In the genomic region with DNA sequence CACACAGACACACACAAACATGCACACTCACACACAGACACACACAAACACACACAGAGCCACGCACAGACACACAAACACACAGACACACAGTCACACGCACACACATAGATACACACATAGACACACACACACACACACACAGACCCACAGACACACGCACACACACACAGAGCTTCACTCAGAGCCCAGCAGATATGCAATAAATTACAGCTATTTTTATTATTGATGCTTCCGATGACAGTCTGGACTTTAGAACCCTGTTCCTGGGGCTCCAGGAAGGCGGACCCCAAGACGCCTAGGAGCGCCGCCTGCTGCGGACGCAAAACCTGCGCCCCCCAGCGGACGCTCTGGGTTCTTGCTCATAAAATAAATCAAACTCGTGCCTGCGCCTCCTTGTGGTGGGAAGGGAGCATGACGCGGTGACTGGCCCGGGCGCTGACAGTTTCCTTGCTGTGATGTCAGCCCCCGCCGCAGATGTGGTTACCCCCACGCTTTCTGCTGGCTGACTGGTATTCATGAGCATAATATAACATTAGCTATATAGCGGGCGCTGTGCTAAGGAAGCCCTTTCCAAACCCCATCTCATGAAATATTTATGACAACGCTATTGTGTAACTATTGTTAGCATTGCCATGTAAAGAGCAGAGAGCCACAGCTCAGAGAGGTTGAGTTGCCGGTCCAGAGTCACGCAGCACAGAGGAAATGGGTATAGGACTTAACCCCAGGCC, we compare ENCODE assay signal across 8 cellular contexts.
DNase-seq lines count a peak whose midpoint lies in the region; ATAC-seq and TF ChIP-seq lines count a peak whose summit lies in the region.

No MANE protein-coding gene starts in this region.

- H3K27ac ChIP-seq in SJSA1 (no peak overlapping the region), gastroesophageal sphincter (no peak overlapping the region), trophoblast cell (ENCODE audit: low read depth, low read length) (no peak overlapping the region), tibial artery (no peak overlapping the region)

- no peaks in the 10 kb centered on the region for H3K79me2 ChIP-seq in trophoblast cell (ENCODE audit: control insufficient read depth, insufficient read depth, low read length, poor library complexity)

- no peak for TF ChIP-seq POLR2A in gastroesophageal sphincter (IDR thresholded peaks at IDR 0.05)

- no peak overlapping the region for H3K4ac ChIP-seq in trophoblast cell (ENCODE audit: low read depth, low read length)

- DNase-seq in EL: peak; percentile 82
- DNase-seq in HCEC 1CT: peak; percentile 78
- DNase-seq in MV-4-11 (lab: John Stamatoyannopoulos, UW): peak; percentile 98
- peak; percentile 99 to 100 for DNase-seq in SJSA1 (ENCODE audit: low read depth in 1 of 2, low spot score in 2 of 2)
- DNase-seq in activated gamma-delta T cell treated with Interleukin-2 at 50 U/mL for 16 hours: peak; percentile 95
- peak; percentile 74 to 92 for DNase-seq in trophoblast cell
- DNase-seq in tibial artery: peak; percentile 78 to 86

- WGBS in gastroesophageal sphincter (ENCODE audit: low coverage in 1 of 2), 2 donors: 8 to 14% methylated on average over 9 to 23 of the region's 27 CpGs
- WGBS in trophoblast cell (ENCODE audit: extremely low coverage, insufficient coverage, insufficient read length): no CpG with 5 or more reads among the region's 27 CpGs

- no peak overlapping the region for H3K14ac ChIP-seq in trophoblast cell (ENCODE audit: low read length)

- TF ChIP-seq CTCF in gastroesophageal sphincter (IDR thresholded peaks at IDR 0.05): peak; percentile 100
- TF ChIP-seq CTCF in tibial artery (IDR thresholded peaks at IDR 0.05): peak; percentile 99 to 100

- H3K18ac ChIP-seq in trophoblast cell (ENCODE audit: low read length): no peak overlapping the region

- no peak for TF ChIP-seq EP300 in gastroesophageal sphincter (IDR thresholded peaks at IDR 0.05)

- no peak overlapping the region for H4K12ac ChIP-seq in trophoblast cell (ENCODE audit: low read depth, low read length)

- no peak overlapping the region for H2BK5ac ChIP-seq in trophoblast cell (ENCODE audit: low read depth, low read length, poor library complexity)

- intact Hi-C loops in tibial artery (cut with DNase I; ENCODE audit: low total_unique reads): loop anchor here (2.0 kb wide), 2 partner anchors 168 to 260 kb away; no protein-coding TSS in a partner anchor

- peaks cover 2% of the 10 kb centered on the region for H3K79me1 ChIP-seq in trophoblast cell (ENCODE audit: low read length)

- peak; percentile 61 for ATAC-seq in gastroesophageal sphincter

- no peaks in the 10 kb centered on the region for H3K9me3 ChIP-seq in SJSA1 (replicated peaks)
- H3K9me3 ChIP-seq in gastroesophageal sphincter: no peaks in the 10 kb centered on the region
- no peaks in the 10 kb centered on the region for H3K9me3 ChIP-seq in trophoblast cell (ENCODE audit: insufficient read depth, low read depth, low read length)
- H3K9me3 ChIP-seq in tibial artery: no peaks in the 10 kb centered on the region

- H3K23ac ChIP-seq in trophoblast cell (ENCODE audit: low read length): no peak overlapping the region

- H2AFZ ChIP-seq in trophoblast cell (ENCODE audit: insufficient read depth, low read length, poor library complexity): no peak overlapping the region

- no peak overlapping the region for H4K91ac ChIP-seq in trophoblast cell (ENCODE audit: low read depth, low read length)

- no peak overlapping the region for H2BK120ac ChIP-seq in trophoblast cell (ENCODE audit: insufficient read depth, low read length, poor library complexity)

- peaks cover 38% of the 10 kb centered on the region for H3K27me3 ChIP-seq in SJSA1 (replicated peaks)
- H3K27me3 ChIP-seq in gastroesophageal sphincter: peaks cover 30% of the 10 kb centered on the region
- H3K27me3 ChIP-seq in trophoblast cell (ENCODE audit: insufficient read depth, low read length): no peaks in the 10 kb centered on the region
- H3K27me3 ChIP-seq in tibial artery: peaks cover 0 to 25% of the 10 kb centered on the region in 2 donors

- H2BK12ac ChIP-seq in trophoblast cell (ENCODE audit: low read length): no peak overlapping the region

- H4K8ac ChIP-seq in trophoblast cell (ENCODE audit: low read depth, low read length): no peak overlapping the region

- H3K4me1 ChIP-seq in SJSA1 (replicated peaks) (peaks cover 33% of the 10 kb centered on the region), gastroesophageal sphincter (peaks cover 0 to 8% (median 0%) of the 10 kb centered on the region in 3 donors), trophoblast cell (ENCODE audit: control insufficient read depth in 1 of 2, insufficient read depth in 2 of 2, low read length in 2 of 2) (peaks cover 7 to 12% of the 10 kb centered on the region in 2 experiments), tibial artery (peaks cover 0 to 15% (median 5%) of the 10 kb centered on the region in 4 donors)

- no peak overlapping the region for H3K9ac ChIP-seq in trophoblast cell (ENCODE audit: low read length)

- H3K4me2 ChIP-seq in trophoblast cell (ENCODE audit: low read length): peak overlapping the region; percentile 25

- no peak overlapping the region for H2AK5ac ChIP-seq in trophoblast cell (ENCODE audit: low read length)

- no peak overlapping the region for H3K4me3 ChIP-seq in SJSA1
- H3K4me3 ChIP-seq in gastroesophageal sphincter: no peak overlapping the region
- peak overlapping the region; percentile 35 for H3K4me3 ChIP-seq in trophoblast cell (ENCODE audit: low read depth, low read length)
- no peak overlapping the region for H3K4me3 ChIP-seq in tibial artery

- H3K36me3 ChIP-seq in SJSA1 (no peaks in the 10 kb centered on the region), gastroesophageal sphincter (no peaks in the 10 kb centered on the region), trophoblast cell (ENCODE audit: control insufficient read depth in 1 of 2, insufficient read depth in 2 of 2, low read length in 2 of 2) (no peaks in the 10 kb centered on the region), tibial artery (no peaks in the 10 kb centered on the region)
